In the genomic region with DNA sequence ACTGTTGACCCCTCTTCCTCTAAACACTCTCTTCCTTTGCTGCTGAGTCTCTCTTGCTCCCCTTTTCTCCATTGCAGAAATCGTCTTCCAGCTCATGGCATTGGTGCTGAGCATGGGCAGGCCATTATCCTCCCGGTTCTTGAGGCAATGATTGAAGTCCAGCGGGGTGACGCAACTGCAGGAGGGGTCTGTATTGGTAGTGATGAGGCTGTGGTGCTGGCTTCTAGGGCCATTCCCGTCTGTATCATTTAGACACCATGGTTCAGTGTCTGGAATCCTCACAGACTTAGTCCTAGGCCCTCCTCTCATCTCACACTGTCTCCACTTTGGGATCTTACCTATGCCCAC, we compare ENCODE assay signal across 1 cellular context.
TF ChIP-seq lines count a peak whose summit lies in the region.

No MANE protein-coding gene starts in this region.

TF ChIP-seq in neural cell, 6 proteins besides CTCF, POLR2A, EP300 and RAD21 (continued from another document):
- TF ChIP-seq, protein P1, sequence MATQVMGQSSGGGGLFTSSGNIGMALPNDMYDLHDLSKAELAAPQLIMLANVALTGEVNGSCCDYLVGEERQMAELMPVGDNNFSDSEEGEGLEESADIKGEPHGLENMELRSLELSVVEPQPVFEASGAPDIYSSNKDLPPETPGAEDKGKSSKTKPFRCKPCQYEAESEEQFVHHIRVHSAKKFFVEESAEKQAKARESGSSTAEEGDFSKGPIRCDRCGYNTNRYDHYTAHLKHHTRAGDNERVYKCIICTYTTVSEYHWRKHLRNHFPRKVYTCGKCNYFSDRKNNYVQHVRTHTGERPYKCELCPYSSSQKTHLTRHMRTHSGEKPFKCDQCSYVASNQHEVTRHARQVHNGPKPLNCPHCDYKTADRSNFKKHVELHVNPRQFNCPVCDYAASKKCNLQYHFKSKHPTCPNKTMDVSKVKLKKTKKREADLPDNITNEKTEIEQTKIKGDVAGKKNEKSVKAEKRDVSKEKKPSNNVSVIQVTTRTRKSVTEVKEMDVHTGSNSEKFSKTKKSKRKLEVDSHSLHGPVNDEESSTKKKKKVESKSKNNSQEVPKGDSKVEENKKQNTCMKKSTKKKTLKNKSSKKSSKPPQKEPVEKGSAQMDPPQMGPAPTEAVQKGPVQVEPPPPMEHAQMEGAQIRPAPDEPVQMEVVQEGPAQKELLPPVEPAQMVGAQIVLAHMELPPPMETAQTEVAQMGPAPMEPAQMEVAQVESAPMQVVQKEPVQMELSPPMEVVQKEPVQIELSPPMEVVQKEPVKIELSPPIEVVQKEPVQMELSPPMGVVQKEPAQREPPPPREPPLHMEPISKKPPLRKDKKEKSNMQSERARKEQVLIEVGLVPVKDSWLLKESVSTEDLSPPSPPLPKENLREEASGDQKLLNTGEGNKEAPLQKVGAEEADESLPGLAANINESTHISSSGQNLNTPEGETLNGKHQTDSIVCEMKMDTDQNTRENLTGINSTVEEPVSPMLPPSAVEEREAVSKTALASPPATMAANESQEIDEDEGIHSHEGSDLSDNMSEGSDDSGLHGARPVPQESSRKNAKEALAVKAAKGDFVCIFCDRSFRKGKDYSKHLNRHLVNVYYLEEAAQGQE (IDR thresholded peaks at IDR 0.05; ENCODE audit: borderline replicate concordance): no peak
- TF ChIP-seq EZH2 (IDR thresholded peaks at IDR 0.05; ENCODE audit: borderline replicate concordance, insufficient read depth, low read length, poor library complexity, severe bottlenecking): no peak
